1 cellular context compared by ENCODE assay signal in genomic region chr11:46526489-46527215, GRCh38.
TF ChIP-seq lines count a peak whose summit lies in the region.

No MANE protein-coding gene starts in this region.

TF ChIP-seq in K562, 482 proteins besides CTCF, POLR2A, EP300 and RAD21 (continued from another document):
- TF ChIP-seq EHMT2 (IDR thresholded peaks at IDR 0.05) (no peak), PHF20 (IDR thresholded peaks at IDR 0.05; ENCODE audit: partially characterized antibody) (no peak), SRSF7 (optimal IDR thresholded peaks at IDR 0.05; ENCODE audit: low read depth, low read length) (no peak), SNAPC5 (CRISPR knock-in tag; IDR thresholded peaks at IDR 0.05) (no peak), MTA3 (IDR thresholded peaks at IDR 0.05; ENCODE audit: borderline replicate concordance) (no peak), HCFC1 (IDR thresholded peaks at IDR 0.05; ENCODE audit: low read depth, low read length) (no peak), ZBTB7A (IDR thresholded peaks at IDR 0.05; ENCODE audit: borderline replicate concordance, control insufficient read depth, low read depth, low read length) (no peak), GTF3C2 (IDR thresholded peaks at IDR 0.05; ENCODE audit: borderline replicate concordance, extremely low read depth, insufficient read length) (no peak), ELF1 (tag; IDR thresholded peaks at IDR 0.05) (no peak), ZNF143 (CRISPR knock-in tag; IDR thresholded peaks at IDR 0.05) (no peak), EWSR1 (IDR thresholded peaks at IDR 0.05; ENCODE audit: borderline replicate concordance, low read depth, partially characterized antibody) (no peak)
